In the genomic region with DNA sequence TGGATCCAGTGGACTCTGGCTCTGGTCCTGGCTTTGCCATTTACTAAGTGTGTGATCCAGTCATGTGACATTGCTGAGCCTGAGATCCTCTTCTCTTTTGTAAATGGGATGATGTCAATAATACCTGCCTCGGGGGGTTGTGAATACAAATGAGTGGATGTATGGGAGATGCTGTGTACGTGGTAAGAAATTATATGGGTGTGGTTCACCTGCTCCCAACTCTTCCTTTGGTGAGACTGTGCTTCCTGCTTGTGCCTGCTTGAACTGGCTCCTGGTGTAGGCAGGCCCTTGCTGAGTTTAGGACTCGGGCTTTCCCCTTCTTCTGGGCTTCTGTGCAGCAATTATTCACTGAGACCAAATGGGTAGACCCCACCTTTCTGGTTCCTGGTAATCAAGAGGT, we compare ENCODE assay signal across 12 cellular contexts.
"Had no signal": no experiment of that assay in that cellular context is flagged by ENCODE, and none has a peak within 500 bp of the region (broad histone marks: within the 10 kb centered on the region; RNA-seq: fewer than 3 reads in every experiment).

No MANE protein-coding gene starts in this region.

- H3K36me3 ChIP-seq: prostate gland had no signal

- H3K4me3 ChIP-seq: prostate gland, testis had no signal

- H3K27ac ChIP-seq: prostate gland, testis had no signal

- H3K9me3 ChIP-seq: prostate gland, testis had no signal

- H3K4me1 ChIP-seq: prostate gland, testis had no signal

- DNase-seq: activated CD4-positive, alpha-beta memory T cell treated with anti-CD3 and anti-CD28 coated beads, Interleukin-2, amount 10 ng/mL, durations not matched to agents 7 days and 5 days; activated CD8-positive, alpha-beta memory T cell treated with anti-CD3 and anti-CD28 coated beads, Interleukin-2, amount 50 U/mL, for 4 hours; activated naive CD4-positive, alpha-beta T cell; aorta; occipital lobe; stimulated activated CD4-positive, alpha-beta T cell treated with anti-CD3 and anti-CD28 coated beads, Interleukin-4, amount 100 ng/mL, for 1 hour; stimulated activated CD8-positive, alpha-beta memory T cell treated with anti-CD3 and anti-CD28 coated beads, Interleukin-4, amount 100 ng/mL, for 48 hours; stimulated activated naive CD8-positive, alpha-beta T cell treated with anti-CD3 and anti-CD28 coated beads, Interleukin-15, amount 100 ng/mL, for 72 hours; T-cell; T1000; testis had no signal

- H3K27me3 ChIP-seq: testis had no signal

- ATAC-seq: stimulated activated naive CD8-positive, alpha-beta T cell treated with anti-CD3 and anti-CD28 coated beads, Interleukin-15, amount 100 ng/mL, for 72 hours; T-cell had no signal
